ENCODE assay signal across 13 cellular contexts in the genomic region with DNA sequence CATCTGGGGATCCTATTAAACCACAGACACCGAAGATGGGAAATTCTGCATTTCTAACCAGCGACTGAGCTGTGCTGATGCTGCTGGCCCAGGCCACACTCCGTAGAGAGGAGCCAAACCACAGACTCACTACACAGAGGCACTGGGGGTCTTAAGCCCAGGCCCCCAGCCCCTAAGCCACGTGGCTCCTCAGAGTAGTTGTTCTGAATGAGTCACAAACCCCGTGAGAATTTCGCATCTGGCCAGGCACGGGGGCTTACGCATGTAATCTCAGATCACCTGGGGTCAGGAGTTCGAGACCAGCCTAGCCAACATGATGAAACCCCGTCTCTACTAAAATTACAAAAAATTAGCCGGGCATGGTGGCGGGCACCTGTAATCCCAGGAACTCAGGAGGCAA. TPM values are rescaled to one million over a fixed set of nuclear protein-coding genes. Genes with fewer than 3 reads are reported as not detected.
A peak's percentile ranks its signal among the peaks of the same experiment; 100 is the strongest.
DNase-seq lines count a peak whose midpoint lies in the region; ATAC-seq and TF ChIP-seq lines count a peak whose summit lies in the region.
"Had no signal": no experiment of that assay in that cellular context is flagged by ENCODE, and none has a peak within 500 bp of the region (broad histone marks: within the 10 kb centered on the region; RNA-seq: fewer than 3 reads in every experiment).

No MANE protein-coding gene starts in this region.

- 82 to 85% methylated on average over 12 of the region's 12 CpGs for WGBS in GM23248 (ENCODE audit: low coverage in 1 of 2, low lambda C conversion rate in 2 of 2, missing lambda C conversion rate in 2 of 2), 2 experiments
- WGBS in smooth muscle cell (ENCODE audit: low lambda C conversion rate) = 62% methylated on average over 12 of the region's 12 CpGs

- H3K4me3 ChIP-seq in GM23248 (no peak overlapping the region), adipocyte (ENCODE audit: low read length) (no peak overlapping the region), fibroblast of mammary gland (ENCODE audit: control insufficient read depth, low read depth, low read length) (no peak overlapping the region), smooth muscle cell (no peak overlapping the region)
- H3K4me3 ChIP-seq: GM23338 had no signal

- TF ChIP-seq CTCF in fibroblast of mammary gland (conservative IDR thresholded peaks at IDR 0.05; ENCODE audit: control insufficient read depth, insufficient read depth, low read depth, low read length) = no peak
- no peak for TF ChIP-seq CTCF in smooth muscle cell (IDR thresholded peaks at IDR 0.05; ENCODE audit: borderline replicate concordance, insufficient read depth, poor library complexity, severe bottlenecking)

- H4K20me1 ChIP-seq in GM23248 (ENCODE audit: insufficient read depth) = no peaks in the 10 kb centered on the region
- H4K20me1 ChIP-seq in smooth muscle cell (ENCODE audit: low read depth) = no peaks in the 10 kb centered on the region

- H2AFZ ChIP-seq in GM23248 (no peak overlapping the region), smooth muscle cell (ENCODE audit: low read depth) (no peak overlapping the region)
- H2AFZ ChIP-seq: GM23338 had no signal

- H3K27me3 ChIP-seq in GM23248 (replicated peaks; ENCODE audit: insufficient read depth) (no peaks in the 10 kb centered on the region), adipocyte (replicated peaks; ENCODE audit: control insufficient read depth, insufficient read depth, low read length) (peaks cover 3% of the 10 kb centered on the region), smooth muscle cell (ENCODE audit: low read depth) (no peaks in the 10 kb centered on the region)

- H3K79me2 ChIP-seq in GM23248 (ENCODE audit: insufficient read depth) (no peaks in the 10 kb centered on the region), smooth muscle cell (ENCODE audit: low read depth) (no peaks in the 10 kb centered on the region)

- DNase-seq in GM23248 (peak; percentile 23), adipocyte (ENCODE audit: low read depth) (peak; percentile 14), fibroblast of mammary gland (ENCODE audit: low read depth) (peak; percentile 53), smooth muscle cell (lab: John Stamatoyannopoulos, UW; ENCODE audit: unreplicated experiment) (no peak), mesenteric fat pad (ENCODE audit: low spot score) (no peak), NCI-H2171 (lab: John Stamatoyannopoulos, UW) (no peak)
- DNase-seq: C1 segment of cervical spinal cord, NCI-H146 had no signal

- in situ Hi-C loops in GM23248 (cut with MboI) = no loop called here

- H3K9me3 ChIP-seq in GM23248 (ENCODE audit: low read depth) = no peaks in the 10 kb centered on the region
- no peaks in the 10 kb centered on the region for H3K9me3 ChIP-seq in adipocyte (ENCODE audit: control insufficient read depth, low read length)
- no peaks in the 10 kb centered on the region for H3K9me3 ChIP-seq in smooth muscle cell (replicated peaks; ENCODE audit: low read depth)

- H3K4me1 ChIP-seq in GM23248 (ENCODE audit: insufficient read depth) (peaks cover 7% of the 10 kb centered on the region), adipocyte (ENCODE audit: control insufficient read depth, insufficient read depth, low read length) (peaks cover 14% of the 10 kb centered on the region), smooth muscle cell (ENCODE audit: low read depth) (peaks cover 6% of the 10 kb centered on the region)

- H3K9ac ChIP-seq in GM23248 (no peak overlapping the region), adipocyte (ENCODE audit: low read length) (no peak overlapping the region), smooth muscle cell (ENCODE audit: low read depth) (no peak overlapping the region)

- no peak for ATAC-seq in GM18867 (IDR thresholded peaks at IDR 0.05; ENCODE audit: unreplicated experiment)
- ATAC-seq: GM23338, Panc1, Right ventricle myocardium inferior had no signal

- H3K36me3 ChIP-seq in GM23248 (ENCODE audit: low read depth) (no peaks in the 10 kb centered on the region), adipocyte (ENCODE audit: control insufficient read depth, insufficient read depth, low read length, severe bottlenecking) (no peaks in the 10 kb centered on the region), smooth muscle cell (ENCODE audit: low read depth) (no peaks in the 10 kb centered on the region)

- no peaks in the 10 kb centered on the region for H3K9me2 ChIP-seq in GM23248 (ENCODE audit: insufficient read depth)

- H3F3A ChIP-seq in GM23248 (ENCODE audit: insufficient read depth) = no peaks in the 10 kb centered on the region
- peaks cover 16% of the 10 kb centered on the region for H3F3A ChIP-seq in smooth muscle cell (ENCODE audit: low read depth)

- no peak overlapping the region for H3K27ac ChIP-seq in GM23248
- H3K27ac ChIP-seq in smooth muscle cell (ENCODE audit: low read depth) = peak overlapping the region; percentile 34

- peak overlapping the region; percentile 16 for H3K4me2 ChIP-seq in GM23248 (ENCODE audit: unreplicated experiment)
- H3K4me2 ChIP-seq in smooth muscle cell = no peak overlapping the region
- H3K4me2 ChIP-seq: GM23338 had no signal

RNA-seq across cellular contexts. Expression of gene CELA2A, which starts 2.8 kb away (rescaled TPM):
- not detected in 2 replicates for total RNA-seq in GM23248 (2014; rRNA removed; shearing (Covaris generic))
- polyA plus RNA-seq in GM23248 (2016; fragmentation: Nextera tagmentation; extraction: Ambion mirVana) (not detected in 2 replicates), smooth muscle cell (not detected in 2 replicates)
- total RNA-seq in smooth muscle cell (2.6 TPM in 1 of 2 replicates, not detected in the other), mesenteric fat pad (0.74 TPM)
- total RNA-seq: GM23338, HT-29, Right ventricle myocardium inferior had no signal
- polyA plus RNA-seq: GM23338 had no signal

RNA-seq across cellular contexts. Expression of gene CTRC, which starts 15.5 kb away (rescaled TPM):
- total RNA-seq in GM23248 (2014; rRNA removed; shearing (Covaris generic)) = not detected in 2 replicates
- polyA plus RNA-seq in GM23248 (2016; fragmentation: Nextera tagmentation; extraction: Ambion mirVana) (not detected in 2 replicates), smooth muscle cell (1.2 TPM in 1 of 2 replicates, not detected in the other)
- total RNA-seq in smooth muscle cell (not detected in 2 replicates), mesenteric fat pad (1.5 TPM)
- total RNA-seq: HT-29, Right ventricle myocardium inferior had no signal
- polyA plus RNA-seq: GM23338 had no signal

RNA-seq across cellular contexts. Expression of gene CELA2B, which starts 22.1 kb away (rescaled TPM):
- not detected in 2 replicates for total RNA-seq in GM23248 (2014; rRNA removed; shearing (Covaris generic))
- not detected in 2 replicates for polyA plus RNA-seq in GM23248 (2016; fragmentation: Nextera tagmentation; extraction: Ambion mirVana)
- not detected in 2 replicates for total RNA-seq in smooth muscle cell
- polyA plus RNA-seq in smooth muscle cell = not detected in 2 replicates
- total RNA-seq in mesenteric fat pad = not detected
- total RNA-seq: GM23338, HT-29, Right ventricle myocardium inferior had no signal
- polyA plus RNA-seq: GM23338 had no signal

RNA-seq across cellular contexts. Expression of gene EFHD2, which starts 44.1 kb away (rescaled TPM):
- 49.9 and 56.3 TPM in 2 replicates for total RNA-seq in GM23248 (2014; rRNA removed; shearing (Covaris generic))
- polyA plus RNA-seq in GM23248 (2016; fragmentation: Nextera tagmentation; extraction: Ambion mirVana) = 53.1 and 56.1 TPM in 2 replicates
- total RNA-seq in smooth muscle cell = 7.0 and 10.4 TPM in 2 replicates
- polyA plus RNA-seq in smooth muscle cell = 22.9 and 34.1 TPM in 2 replicates
- total RNA-seq in mesenteric fat pad = 52.4 TPM

Comparison
In these comparisons a context has a peak if more than half of its experiments do, and no peak if none do; other contexts are left out.
1. DNase-seq: peak in GM23248 (single experiment), adipocyte (single experiment) and fibroblast of mammary gland (single experiment); none in smooth muscle cell (single experiment), mesenteric fat pad (single experiment) and NCI-H2171 (single experiment).